Comparison of ENCODE assay signal across 1 cellular context in the genomic region with DNA sequence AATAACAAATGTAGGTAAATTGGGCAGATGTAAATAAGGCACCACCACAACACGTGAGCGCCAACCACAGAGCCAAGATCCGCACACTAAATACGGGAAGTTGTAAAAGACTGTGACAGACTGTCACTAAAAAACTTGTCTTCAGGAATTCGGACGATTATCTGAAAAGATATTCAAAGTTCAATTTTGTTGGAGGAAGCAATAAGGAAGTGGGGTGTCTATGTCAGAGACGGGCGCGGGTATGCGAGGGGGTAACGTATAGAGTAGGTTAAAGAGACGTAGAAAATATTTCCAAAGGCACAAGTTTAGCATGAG.
TF ChIP-seq lines count a peak whose summit lies in the region.

No MANE protein-coding gene starts in this region.

TF ChIP-seq in K562, 482 proteins besides CTCF, POLR2A, EP300 and RAD21 (continued from another document):
- TF ChIP-seq, protein P1, sequence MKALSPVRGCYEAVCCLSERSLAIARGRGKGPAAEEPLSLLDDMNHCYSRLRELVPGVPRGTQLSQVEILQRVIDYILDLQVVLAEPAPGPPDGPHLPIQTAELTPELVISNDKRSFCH (CRISPR knock-in tag; IDR thresholded peaks at IDR 0.05): no peak
- TF ChIP-seq, protein P1 (tag; IDR thresholded peaks at IDR 0.05): no peak
- peak; percentile 46; the same call in 1 of the 2 replicates for TF ChIP-seq ELF1 (tag; IDR thresholded peaks at IDR 0.05)
- no peak for TF ChIP-seq CBFB (CRISPR knock-in tag; IDR thresholded peaks at IDR 0.05)
- TF ChIP-seq, protein P2, sequence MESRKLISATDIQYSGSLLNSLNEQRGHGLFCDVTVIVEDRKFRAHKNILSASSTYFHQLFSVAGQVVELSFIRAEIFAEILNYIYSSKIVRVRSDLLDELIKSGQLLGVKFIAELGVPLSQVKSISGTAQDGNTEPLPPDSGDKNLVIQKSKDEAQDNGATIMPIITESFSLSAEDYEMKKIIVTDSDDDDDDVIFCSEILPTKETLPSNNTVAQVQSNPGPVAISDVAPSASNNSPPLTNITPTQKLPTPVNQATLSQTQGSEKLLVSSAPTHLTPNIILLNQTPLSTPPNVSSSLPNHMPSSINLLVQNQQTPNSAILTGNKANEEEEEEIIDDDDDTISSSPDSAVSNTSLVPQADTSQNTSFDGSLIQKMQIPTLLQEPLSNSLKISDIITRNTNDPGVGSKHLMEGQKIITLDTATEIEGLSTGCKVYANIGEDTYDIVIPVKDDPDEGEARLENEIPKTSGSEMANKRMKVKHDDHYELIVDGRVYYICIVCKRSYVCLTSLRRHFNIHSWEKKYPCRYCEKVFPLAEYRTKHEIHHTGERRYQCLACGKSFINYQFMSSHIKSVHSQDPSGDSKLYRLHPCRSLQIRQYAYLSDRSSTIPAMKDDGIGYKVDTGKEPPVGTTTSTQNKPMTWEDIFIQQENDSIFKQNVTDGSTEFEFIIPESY (CRISPR knock-in tag; IDR thresholded peaks at IDR 0.05): peak; percentile 3; the same call in 1 of the 2 replicates
